1 cellular context compared by ENCODE assay signal in genomic region chr6:42777126-42777822, GRCh38.
TF ChIP-seq lines count a peak whose summit lies in the region.

No MANE protein-coding gene starts in this region.

TF ChIP-seq in GM23338, 12 proteins besides CTCF, POLR2A, EP300 and RAD21 (continued from another document):
- TF ChIP-seq REST (IDR thresholded peaks at IDR 0.05; ENCODE audit: unreplicated experiment) (no peak), ZNF462 (CRISPR knock-in tag; IDR thresholded peaks at IDR 0.05) (no peak), ETS1 (IDR thresholded peaks at IDR 0.05) (no peak), EZH2 (IDR thresholded peaks at IDR 0.05; ENCODE audit: low read depth, unreplicated experiment) (no peak)
